Comparison of ENCODE assay signal across 31 cellular contexts in the genomic region with DNA sequence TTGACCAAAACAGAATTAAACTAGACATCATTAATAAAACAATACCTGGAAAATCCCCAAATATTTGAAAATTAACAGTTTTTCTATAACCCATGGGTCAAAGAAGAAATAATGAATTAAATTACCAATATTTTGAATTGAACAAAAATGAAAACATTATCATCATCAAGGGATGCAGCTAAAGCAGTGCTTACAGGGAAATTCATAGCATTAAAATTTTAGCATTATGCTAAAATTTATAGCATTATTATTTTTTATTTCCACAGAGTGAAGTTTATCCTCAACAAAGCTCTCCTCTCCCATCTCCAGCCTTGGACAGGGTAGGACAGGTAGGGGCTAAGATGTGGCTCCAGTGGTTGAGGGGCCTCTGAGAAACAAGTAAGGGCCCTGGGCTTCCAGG.
"Had no signal": no experiment of that assay in that cellular context is flagged by ENCODE, and none has a peak within 500 bp of the region (broad histone marks: within the 10 kb centered on the region; RNA-seq: fewer than 3 reads in every experiment).

No MANE protein-coding gene starts in this region.

- H3K4me3 Mint-ChIP-seq: natural killer cell; nephron; neural progenitor cell; stimulated activated memory B cell treated with anti-CD40 and anti-IgM and Interleukin-4, amounts not matched to agents 10 μg/mL and 1 μg/mL and 100 μg/mL, for 72 hours; stimulated activated naive CD8-positive, alpha-beta T cell treated with anti-CD3 and anti-CD28 coated beads, Interleukin-15, amount 100 ng/mL, for 72 hours; type B pancreatic cell had no signal

- H3K27ac ChIP-seq: neural progenitor cell, ovary, parathyroid adenoma, psoas muscle, skin epidermis, spleen, suprapubic skin, testis, tibial artery, transverse colon, upper lobe of right lung, uterus had no signal

- H3K27me3 ChIP-seq: neural progenitor cell, ovary, spleen, suprapubic skin, testis, tibial artery, transverse colon, upper lobe of right lung, uterus had no signal

- H3K9me3 ChIP-seq: testis, upper lobe of right lung had no signal

- H3K9ac ChIP-seq: neural progenitor cell, parathyroid adenoma had no signal

- H3K27ac Mint-ChIP-seq: nephron; neural progenitor cell; progenitor cell of endocrine pancreas; stimulated activated memory B cell treated with anti-CD40 and anti-IgM and Interleukin-4, amounts not matched to agents 10 μg/mL and 1 μg/mL and 100 μg/mL, for 72 hours; stimulated activated naive CD8-positive, alpha-beta T cell treated with anti-CD3 and anti-CD28 coated beads, Interleukin-15, amount 100 ng/mL, for 72 hours; type B pancreatic cell had no signal

- H3K4me3 ChIP-seq: neural progenitor cell, ovary, psoas muscle, skin epidermis, smooth muscle cell, spleen, suprapubic skin, testis, tibial artery, transverse colon, upper lobe of right lung, uterus had no signal

- ATAC-seq: natural killer cell; psoas muscle; right cardiac atrium; sciatic nerve; stimulated activated memory B cell treated with anti-CD40 and anti-IgM and Interleukin-4, amounts not matched to agents 10 μg/mL and 1 μg/mL and 100 μg/mL, for 72 hours; stimulated activated naive CD8-positive, alpha-beta T cell treated with anti-CD3 and anti-CD28 coated beads, Interleukin-15, amount 100 ng/mL, for 72 hours; stimulated activated naive CD8-positive, alpha-beta T cell treated with anti-CD3 and anti-CD28 coated beads, Interleukin-15, Interleukin-2, amounts not matched to agents 100 U/mL and 50 U/mL, for 24 hours; upper lobe of right lung had no signal

- DNase-seq: natural killer cell; occipital lobe; ovary; posterior cingulate gyrus; psoas muscle; right cardiac atrium; spleen; stimulated activated CD4-positive, alpha-beta T cell treated with anti-CD3 and anti-CD28 coated beads, Interleukin-12 subunit alpha, Interleukin-12 subunit beta, amount 100 ng/mL, for 4 hours; stimulated activated CD4-positive, alpha-beta T cell treated with anti-CD3 and anti-CD28 coated beads, Interleukin-1b, Interleukin-23, amount 100 ng/mL, for 48 hours; stimulated activated CD4-positive, alpha-beta T cell treated with anti-CD3 and anti-CD28 coated beads, Interleukin-4, amount 100 ng/mL, for 1 hour; stimulated activated CD4-positive, alpha-beta T cell treated with anti-CD3 and anti-CD28 coated beads, Interleukin-4, amount 100 ng/mL, for 4 hours; stimulated activated CD8-positive, alpha-beta memory T cell treated with anti-CD3 and anti-CD28 coated beads, Interleukin-4, amount 100 ng/mL, for 48 hours; stimulated activated naive CD4-positive, alpha-beta T cell; stimulated activated naive CD8-positive, alpha-beta T cell treated with anti-CD3 and anti-CD28 coated beads, Interleukin-15, amount 100 ng/mL, for 72 hours; stimulated activated naive CD8-positive, alpha-beta T cell treated with anti-CD3 and anti-CD28 coated beads, Interleukin-15, Interleukin-2, amounts not matched to agents 100 U/mL and 50 U/mL, for 24 hours; substantia nigra; testis; tibial artery; transverse colon; upper lobe of right lung; uterus had no signal

- H3K4me1 Mint-ChIP-seq: nephron; neural progenitor cell; stimulated activated memory B cell treated with anti-CD40 and anti-IgM and Interleukin-4, amounts not matched to agents 10 μg/mL and 1 μg/mL and 100 μg/mL, for 72 hours had no signal

- H3K36me3 ChIP-seq: neural progenitor cell, ovary, spleen, suprapubic skin, tibial artery, transverse colon, upper lobe of right lung, uterus had no signal

- H3K4me1 ChIP-seq: neural progenitor cell, parathyroid adenoma, psoas muscle, spleen, suprapubic skin, testis, tibial artery, transverse colon, upper lobe of right lung, uterus had no signal

- H3K27me3 Mint-ChIP-seq: progenitor cell of endocrine pancreas; stimulated activated memory B cell treated with anti-CD40 and anti-IgM and Interleukin-4, amounts not matched to agents 10 μg/mL and 1 μg/mL and 100 μg/mL, for 72 hours; stimulated activated naive CD8-positive, alpha-beta T cell treated with anti-CD3 and anti-CD28 coated beads, Interleukin-15, amount 100 ng/mL, for 72 hours; type B pancreatic cell had no signal
